In genomic region chr9:19117039-19117716, GRCh38 we compare ENCODE assay signal across 22 cellular contexts. TPM values are rescaled to one million over a fixed set of nuclear protein-coding genes. Genes with fewer than 3 reads are reported as not detected.
DNase-seq lines count a peak whose midpoint lies in the region; ATAC-seq and TF ChIP-seq lines count a peak whose summit lies in the region.
"Had no signal": no experiment of that assay in that cellular context is flagged by ENCODE, and none has a peak within 500 bp of the region (broad histone marks: within the 10 kb centered on the region; RNA-seq: fewer than 3 reads in every experiment).

No MANE protein-coding gene starts in this region.

- H3K79me1 ChIP-seq in H9 (ENCODE audit: insufficient read depth, low read depth, low read length, poor library complexity, severe bottlenecking), result no peaks in the 10 kb centered on the region

- H3K4me1 ChIP-seq in H9 (ENCODE audit: insufficient read depth, low read length) (no peaks in the 10 kb centered on the region; the same call in 1 of the 2 replicates), endodermal cell (ENCODE audit: control insufficient read depth, insufficient read depth, low read length) (no peaks in the 10 kb centered on the region)
- no peaks in the 10 kb centered on the region for H3K4me1 ChIP-seq in CD8-positive, alpha-beta memory T cell (ENCODE audit: insufficient read depth, low read length)
- H3K4me1 ChIP-seq: body of pancreas, thyroid gland had no signal

- peaks cover 55% of the 10 kb centered on the region for H3K36me3 Mint-ChIP-seq in activated CD8-positive, alpha-beta T cell treated with anti-CD3 and anti-CD28 coated beads for 36 hours (ENCODE audit: low read depth)
- peaks cover 70% of the 10 kb centered on the region for H3K36me3 Mint-ChIP-seq in activated CD8-positive, alpha-beta T cell treated with anti-CD3 and anti-CD28 coated beads, Interleukin-2, amount 10 ng/mL, durations not matched to agents 7 days and 5 days (ENCODE audit: low read depth)
- H3K36me3 Mint-ChIP-seq in H9 (ENCODE audit: insufficient read depth in 1 of 3, low read depth in 3 of 3), result peaks cover 48 to 79% (median 69%) of the 10 kb centered on the region in 3 experiments; a peak in 6 of 7 replicates
- peaks cover 72% of the 10 kb centered on the region for H3K36me3 Mint-ChIP-seq in endodermal cell (ENCODE audit: low read depth)
- peaks cover 80% of the 10 kb centered on the region for H3K36me3 Mint-ChIP-seq in nephron progenitor cell (ENCODE audit: low read depth)
- H3K36me3 Mint-ChIP-seq in CD8-positive, alpha-beta memory T cell, result peaks cover 24 to 78% (median 32%) of the 10 kb centered on the region in 3 donors

- H3K4me1 Mint-ChIP-seq in activated CD8-positive, alpha-beta T cell treated with anti-CD3 and anti-CD28 coated beads for 36 hours (ENCODE audit: low read depth), result peaks cover 4% of the 10 kb centered on the region
- peaks cover 5% of the 10 kb centered on the region for H3K4me1 Mint-ChIP-seq in activated CD8-positive, alpha-beta T cell treated with anti-CD3 and anti-CD28 coated beads, Interleukin-2, amount 10 ng/mL, durations not matched to agents 7 days and 5 days (ENCODE audit: low read depth)
- H3K4me1 Mint-ChIP-seq in H9 (peaks cover 13 to 14% of the 10 kb centered on the region in 2 experiments), endodermal cell (no peaks in the 10 kb centered on the region), nephron progenitor cell (no peaks in the 10 kb centered on the region)
- H3K4me1 Mint-ChIP-seq in CD8-positive, alpha-beta memory T cell, result peaks cover 0 to 10% (median 2%) of the 10 kb centered on the region in 3 donors
- H3K4me1 Mint-ChIP-seq: natural killer cell had no signal

- no peak overlapping the region for H2AK5ac ChIP-seq in H9 (ENCODE audit: insufficient read length, low read length)

- no peaks in the 10 kb centered on the region for H4K20me1 ChIP-seq in H9 (ENCODE audit: control insufficient read depth, insufficient read depth, insufficient read length)

- no peak overlapping the region for H4K91ac ChIP-seq in H9 (ENCODE audit: insufficient read length, low read depth, low read length)

- H2BK120ac ChIP-seq in H9 (ENCODE audit: low read depth, low read length, poor library complexity, severe bottlenecking), result no peak overlapping the region

- no peak overlapping the region for H3K18ac ChIP-seq in H9 (ENCODE audit: insufficient read length, low read depth, low read length)

- H3K36me3 ChIP-seq in endodermal cell (ENCODE audit: control insufficient read depth, insufficient read depth, low read length) (peaks cover 69% of the 10 kb centered on the region), WERI-Rb-1 (no peaks in the 10 kb centered on the region)
- H3K36me3 ChIP-seq in CD8-positive, alpha-beta memory T cell (ENCODE audit: insufficient read depth, low read length), result peaks cover 55% of the 10 kb centered on the region

- H3K4me3 ChIP-seq in endodermal cell (ENCODE audit: low read length), result no peak overlapping the region
- H3K4me3 ChIP-seq in CD8-positive, alpha-beta memory T cell (ENCODE audit: low read length), result no peak overlapping the region
- H3K4me3 ChIP-seq in WERI-Rb-1 (ENCODE audit: low read depth, low read length), result no peak overlapping the region
- H3K4me3 ChIP-seq: body of pancreas, prostate gland, spleen, thyroid gland had no signal

- TF ChIP-seq CTCF in activated CD8-positive, alpha-beta T cell treated with anti-CD3 and anti-CD28 coated beads for 36 hours (IDR thresholded peaks at IDR 0.05), result no peak
- TF ChIP-seq CTCF in H9 (conservative IDR thresholded peaks at IDR 0.05) (no peak), endodermal cell (conservative IDR thresholded peaks at IDR 0.05) (no peak), nephron progenitor cell (IDR thresholded peaks at IDR 0.05) (no peak), WERI-Rb-1 (IDR thresholded peaks at IDR 0.05; ENCODE audit: low read depth, low read length) (no peak)

- H2BK5ac ChIP-seq in H9 (ENCODE audit: insufficient read length, low read length), result no peak overlapping the region

- no peak for ATAC-seq in activated CD8-positive, alpha-beta T cell treated with anti-CD3 and anti-CD28 coated beads for 36 hours
- no peak for ATAC-seq in activated CD8-positive, alpha-beta T cell treated with anti-CD3 and anti-CD28 coated beads, Interleukin-2, amount 10 ng/mL, durations not matched to agents 7 days and 5 days
- ATAC-seq in GM19035 (IDR thresholded peaks at IDR 0.05; ENCODE audit: unreplicated experiment), result no peak
- ATAC-seq: body of pancreas, natural killer cell, Panc1, SK-N-SH treated with all-trans-retinoic acid at 6 μM for 48 hours had no signal

- no peaks in the 10 kb centered on the region for H3K9me3 Mint-ChIP-seq in activated CD8-positive, alpha-beta T cell treated with anti-CD3 and anti-CD28 coated beads for 36 hours
- H3K9me3 Mint-ChIP-seq in activated CD8-positive, alpha-beta T cell treated with anti-CD3 and anti-CD28 coated beads, Interleukin-2, amount 10 ng/mL, durations not matched to agents 7 days and 5 days (ENCODE audit: insufficient read depth), result no peaks in the 10 kb centered on the region
- H3K9me3 Mint-ChIP-seq in H9 (no peaks in the 10 kb centered on the region), endodermal cell (no peaks in the 10 kb centered on the region), nephron progenitor cell (no peaks in the 10 kb centered on the region)
- H3K9me3 Mint-ChIP-seq in CD8-positive, alpha-beta memory T cell, result no peaks in the 10 kb centered on the region
- H3K9me3 Mint-ChIP-seq: natural killer cell had no signal

- no peak overlapping the region for H4K5ac ChIP-seq in H9 (ENCODE audit: insufficient read length, low read depth, low read length)

- H3K9ac ChIP-seq in H9 (ENCODE audit: extremely low read depth, insufficient read length, low read length), result no peak overlapping the region
- no peak overlapping the region for H3K9ac ChIP-seq in endodermal cell (ENCODE audit: extremely low read depth, low read length, poor library complexity, severe bottlenecking)

- no peak overlapping the region for H3K4me2 ChIP-seq in H9 (ENCODE audit: insufficient read depth, insufficient read length, low read length)

- H3K27ac Mint-ChIP-seq in activated CD8-positive, alpha-beta T cell treated with anti-CD3 and anti-CD28 coated beads for 36 hours, result peak overlapping the region; percentile 2
- H3K27ac Mint-ChIP-seq in activated CD8-positive, alpha-beta T cell treated with anti-CD3 and anti-CD28 coated beads, Interleukin-2, amount 10 ng/mL, durations not matched to agents 7 days and 5 days, result no peak overlapping the region
- H3K27ac Mint-ChIP-seq in H9, result peak overlapping the region in 2 of 3 experiments; percentile 43 to 85; a peak in 2 of 7 replicates
- H3K27ac Mint-ChIP-seq in endodermal cell, result peak overlapping the region; percentile 41
- peak overlapping the region; percentile 65 for H3K27ac Mint-ChIP-seq in nephron progenitor cell
- peak overlapping the region in 3 of 8 donors; percentile 12 to 74 (median 14) for H3K27ac Mint-ChIP-seq in CD8-positive, alpha-beta memory T cell
- H3K27ac Mint-ChIP-seq: natural killer cell had no signal

- no peak overlapping the region for H3K23ac ChIP-seq in H9 (ENCODE audit: insufficient read length, low read depth, low read length)

- H3K14ac ChIP-seq in H9 (ENCODE audit: insufficient read depth, low read length), result no peak overlapping the region

- POLR2A ChIA-PET in activated CD8-positive, alpha-beta T cell treated with anti-CD3 and anti-CD28 coated beads for 36 hours (lab: Charles Lee), result no interaction called here
- POLR2A ChIA-PET in activated CD8-positive, alpha-beta T cell treated with anti-CD3 and anti-CD28 coated beads, Interleukin-2, amount 10 ng/mL, durations not matched to agents 7 days and 5 days (lab: Charles Lee), result no interaction called here
- POLR2A ChIA-PET in CD8-positive, alpha-beta memory T cell (lab: Charles Lee), result interaction anchor here (0.5 kb wide), 1 partner anchor 31 kb away, joined by 6 read pairs; no protein-coding TSS in a partner anchor

- no peak overlapping the region for H4K8ac ChIP-seq in H9 (replicated peaks; ENCODE audit: insufficient read length, low read depth, low read length)

- H3T11ph ChIP-seq in H9 (ENCODE audit: low read length), result no peak overlapping the region

- H3K27ac ChIP-seq in H9 (ENCODE audit: insufficient read length, low read depth, low read length) (no peak overlapping the region), endodermal cell (ENCODE audit: low read depth, low read length) (no peak overlapping the region), WERI-Rb-1 (no peak overlapping the region)
- H3K27ac ChIP-seq in CD8-positive, alpha-beta memory T cell (ENCODE audit: low read depth, low read length), result no peak overlapping the region
- H3K27ac ChIP-seq: body of pancreas, prostate gland, spleen, thyroid gland had no signal

- no peak overlapping the region for H3K56ac ChIP-seq in H9 (ENCODE audit: insufficient read length, low read depth, low read length)

- no peaks in the 10 kb centered on the region for H3K27me3 ChIP-seq in H9 (ENCODE audit: insufficient read depth, low read length)
- H3K27me3 ChIP-seq in endodermal cell (ENCODE audit: control insufficient read depth, insufficient read depth, low read length, poor library complexity, severe bottlenecking), result no peaks in the 10 kb centered on the region
- H3K27me3 ChIP-seq in CD8-positive, alpha-beta memory T cell (ENCODE audit: insufficient read depth, low read length, poor library complexity, severe bottlenecking), result no peaks in the 10 kb centered on the region
- H3K27me3 ChIP-seq in WERI-Rb-1 (ENCODE audit: insufficient read depth, low read depth, severe bottlenecking), result no peaks in the 10 kb centered on the region
- H3K27me3 ChIP-seq: body of pancreas, spleen, thyroid gland had no signal

- H3K4ac ChIP-seq in H9 (ENCODE audit: low read depth, low read length), result no peak overlapping the region

- no peak overlapping the region for H3K4me3 Mint-ChIP-seq in activated CD8-positive, alpha-beta T cell treated with anti-CD3 and anti-CD28 coated beads for 36 hours
- H3K4me3 Mint-ChIP-seq in activated CD8-positive, alpha-beta T cell treated with anti-CD3 and anti-CD28 coated beads, Interleukin-2, amount 10 ng/mL, durations not matched to agents 7 days and 5 days, result no peak overlapping the region
- H3K4me3 Mint-ChIP-seq in H9 (no peak overlapping the region), endodermal cell (no peak overlapping the region), nephron progenitor cell (no peak overlapping the region)
- no peak overlapping the region for H3K4me3 Mint-ChIP-seq in CD8-positive, alpha-beta memory T cell
- H3K4me3 Mint-ChIP-seq: natural killer cell had no signal

- H2BK12ac ChIP-seq in H9 (ENCODE audit: insufficient read length, low read depth, low read length), result no peak overlapping the region

- H3K27me3 Mint-ChIP-seq in activated CD8-positive, alpha-beta T cell treated with anti-CD3 and anti-CD28 coated beads for 36 hours, result no peaks in the 10 kb centered on the region
- H3K27me3 Mint-ChIP-seq in activated CD8-positive, alpha-beta T cell treated with anti-CD3 and anti-CD28 coated beads, Interleukin-2, amount 10 ng/mL, durations not matched to agents 7 days and 5 days (ENCODE audit: low read depth), result no peaks in the 10 kb centered on the region
- H3K27me3 Mint-ChIP-seq in H9 (ENCODE audit: low read depth), result no peaks in the 10 kb centered on the region
- H3K27me3 Mint-ChIP-seq in endodermal cell (ENCODE audit: insufficient read depth), result no peaks in the 10 kb centered on the region
- H3K27me3 Mint-ChIP-seq in nephron progenitor cell (ENCODE audit: low read depth, poor library complexity), result peaks cover 2% of the 10 kb centered on the region
- no peaks in the 10 kb centered on the region for H3K27me3 Mint-ChIP-seq in CD8-positive, alpha-beta memory T cell

- H3K9me3 ChIP-seq in H9 (ENCODE audit: control insufficient read depth, low read depth, low read length) (no peaks in the 10 kb centered on the region), endodermal cell (ENCODE audit: control insufficient read depth, low read length) (no peaks in the 10 kb centered on the region), WERI-Rb-1 (ENCODE audit: severe bottlenecking) (no peaks in the 10 kb centered on the region)
- H3K9me3 ChIP-seq in CD8-positive, alpha-beta memory T cell (ENCODE audit: low read length), result no peaks in the 10 kb centered on the region
- H3K9me3 ChIP-seq: body of pancreas, prostate gland, spleen, thyroid gland had no signal

- CTCF ChIA-PET in activated CD8-positive, alpha-beta T cell treated with anti-CD3 and anti-CD28 coated beads for 36 hours (lab: Charles Lee), result interaction anchor here (1.8 kb wide), 1 partner anchor 11 kb away, joined by 4 read pairs; no protein-coding TSS in a partner anchor
- CTCF ChIA-PET in activated CD8-positive, alpha-beta T cell treated with anti-CD3 and anti-CD28 coated beads, Interleukin-2, amount 10 ng/mL, durations not matched to agents 7 days and 5 days (lab: Charles Lee), result interaction anchor here (0.8 to 1.4 kb wide), 2 partner anchors 8 to 17 kb away, joined by 3 read pairs; no protein-coding TSS in a partner anchor
- CTCF ChIA-PET in CD8-positive, alpha-beta memory T cell (lab: Charles Lee), result interaction anchor here (1.5 kb wide), 1 partner anchor 9 kb away, joined by 3 read pairs; no protein-coding TSS in a partner anchor

- no CpG with 5 or more reads among the region's 5 CpGs for WGBS in H9 (ENCODE audit: extremely low coverage, insufficient read length, low lambda C conversion rate)
- WGBS in endodermal cell (ENCODE audit: insufficient coverage in 1 of 2, insufficient read length in 1 of 2), 2 experiments, result 82 to 96% methylated on average over 5 of the region's 5 CpGs

- H3K23me2 ChIP-seq in H9 (ENCODE audit: insufficient read length, low read depth, low read length, poor library complexity, severe bottlenecking), result no peaks in the 10 kb centered on the region

- intact Hi-C loops in activated CD8-positive, alpha-beta T cell treated with anti-CD3 and anti-CD28 coated beads for 36 hours (cut with micrococcal nuclease), result no loop called here

- H2AFZ ChIP-seq in H9 (ENCODE audit: low read length), result no peak overlapping the region

- H2BK15ac ChIP-seq in H9 (ENCODE audit: low read depth, low read length), result no peak overlapping the region

- no peak overlapping the region for H2BK20ac ChIP-seq in H9 (ENCODE audit: low read depth, low read length, poor library complexity, severe bottlenecking)

- no peaks in the 10 kb centered on the region for H3K79me2 ChIP-seq in H9 (ENCODE audit: insufficient read depth, low read length)

- DNase-seq in activated CD8-positive, alpha-beta T cell treated with anti-CD3 and anti-CD28 coated beads for 36 hours, result no peak
- DNase-seq in activated CD8-positive, alpha-beta T cell treated with anti-CD3 and anti-CD28 coated beads, Interleukin-2, amount 10 ng/mL, durations not matched to agents 7 days and 5 days, result no peak
- DNase-seq in H9, result no peak
- DNase-seq in endodermal cell, result no peak
- no peak for DNase-seq in nephron progenitor cell
- DNase-seq in CD8-positive, alpha-beta memory T cell, result no peak
- no peak for DNase-seq in WERI-Rb-1
- DNase-seq: activated CD4-positive, alpha-beta T cell treated with anti-CD3 and anti-CD28 coated beads for 1 hour; activated naive CD4-positive, alpha-beta T cell treated with anti-CD3 and anti-CD28 coated beads, Interleukin-2, amount 50 U/mL, for 16 hours; body of pancreas; C1 segment of cervical spinal cord; cortex of kidney; natural killer cell; NCI-H1436 treated with DMSO at 0.1 percent for 48 hours; NCI-H2171 treated with DMSO at 0.1 percent for 48 hours; spleen; T1000; thyroid gland had no signal

RNA-seq across cellular contexts. Expression of gene PLIN2, which starts 10.1 kb away (rescaled TPM):
- 100 to 1,000 TPM; 126 TPM for total RNA-seq in activated CD8-positive, alpha-beta T cell treated with anti-CD3 and anti-CD28 coated beads for 36 hours
- 10 to 100 TPM; 53.5 to 54.6 TPM for total RNA-seq in activated CD8-positive, alpha-beta T cell treated with anti-CD3 and anti-CD28 coated beads, Interleukin-2, amount 10 ng/mL, durations not matched to agents 7 days and 5 days
- total RNA-seq in H9 (2021) (131 and 132 TPM in 2 replicates), endodermal cell (10 to 100 TPM; 30.1 to 33.3 TPM)
- 54.7 TPM for polyA plus RNA-seq in endodermal cell (2013, experiment 1 of 2)
- 48.9 TPM for polyA plus RNA-seq in endodermal cell (2013, experiment 2 of 2)
- 10 to 100 TPM; 37.8 to 38.8 TPM for total RNA-seq in CD8-positive, alpha-beta memory T cell
- 73.9 TPM for polyA plus RNA-seq in CD8-positive, alpha-beta memory T cell

RNA-seq across cellular contexts. Expression of gene HAUS6, which starts 14.5 kb away (rescaled TPM):
- total RNA-seq in activated CD8-positive, alpha-beta T cell treated with anti-CD3 and anti-CD28 coated beads for 36 hours, result 10 to 100 TPM; 30.8 to 35.8 TPM
- 10 to 100 TPM; 29.2 to 30.8 TPM for total RNA-seq in activated CD8-positive, alpha-beta T cell treated with anti-CD3 and anti-CD28 coated beads, Interleukin-2, amount 10 ng/mL, durations not matched to agents 7 days and 5 days
- total RNA-seq in H9 (2021), result 41.2 and 42.3 TPM in 2 replicates
- total RNA-seq in endodermal cell, result 10 to 100 TPM; 26.3 to 45.4 TPM
- 32.4 TPM for polyA plus RNA-seq in endodermal cell (2013, experiment 1 of 2)
- polyA plus RNA-seq in endodermal cell (2013, experiment 2 of 2), result 34.4 TPM
- total RNA-seq in CD8-positive, alpha-beta memory T cell, result 10 to 100 TPM; 32.1 to 36.3 TPM
- polyA plus RNA-seq in CD8-positive, alpha-beta memory T cell, result 6.2 TPM
